13 cellular contexts compared by ENCODE assay signal in genomic region chr7:44378744-44379143, GRCh38. TPM values are rescaled to one million over a fixed set of nuclear protein-coding genes. Genes with fewer than 3 reads are reported as not detected.
DNase-seq lines count a peak whose midpoint lies in the region; ATAC-seq, FAIRE-seq and TF ChIP-seq lines count a peak whose summit lies in the region.
"Had no signal": no experiment of that assay in that cellular context is flagged by ENCODE, and none has a peak within 500 bp of the region (broad histone marks: within the 10 kb centered on the region; RNA-seq: fewer than 3 reads in every experiment).

No MANE protein-coding gene starts in this region.

- H3K9me2 ChIP-seq in SK-N-SH: no peaks in the 10 kb centered on the region

- peak overlapping the region; percentile 36 for H3K4me2 ChIP-seq in SK-N-SH
- H3K4me2 ChIP-seq: BLaER1 treated with 17β-estradiol and CSF1 and Interleukin-3, amounts not matched to agents 10 nM and 100 nM had no signal

- H3K9me3 Mint-ChIP-seq in MCF 10A (ENCODE audit: unreplicated experiment): no peaks in the 10 kb centered on the region
- H3K9me3 Mint-ChIP-seq: dendritic cell treated with granulocyte-macrophage colony-stimulating factor and Interleukin-4, amounts not matched to agents 40 ng/mL and 50 ng/mL, for 4 days had no signal

- no peaks in the 10 kb centered on the region for H3K27me3 Mint-ChIP-seq in MCF 10A (ENCODE audit: insufficient read depth, unreplicated experiment)

- H3F3A ChIP-seq in SK-N-SH (replicated peaks; ENCODE audit: insufficient read depth): peaks cover 9% of the 10 kb centered on the region

- no peaks in the 10 kb centered on the region for H3K27me3 ChIP-seq in breast epithelium
- H3K27me3 ChIP-seq in SK-N-SH (ENCODE audit: insufficient read depth): no peaks in the 10 kb centered on the region
- H3K27me3 ChIP-seq: BLaER1 treated with 17β-estradiol and CSF1 and Interleukin-3, amounts not matched to agents 10 nM and 100 nM had no signal

- no peak for FAIRE-seq in urothelium cell line (lab: Jason Lieb, UNC)

- H3K4me1 ChIP-seq in breast epithelium: no peaks in the 10 kb centered on the region
- H3K4me1 ChIP-seq in SK-N-SH (ENCODE audit: control insufficient read depth in 1 of 2, insufficient read depth in 2 of 2, low read depth in 1 of 2, low read length in 1 of 2): peaks cover 0 to 16% of the 10 kb centered on the region in 2 experiments; a peak in 2 of 4 replicates
- H3K4me1 ChIP-seq: BLaER1 treated with 17β-estradiol and CSF1 and Interleukin-3, amounts not matched to agents 10 nM and 100 nM had no signal

- H2AFZ ChIP-seq in SK-N-SH (ENCODE audit: low read depth): no peak overlapping the region

- no peak overlapping the region for H3K4me3 ChIP-seq in breast epithelium
- no peak overlapping the region for H3K4me3 ChIP-seq in SK-N-SH (ENCODE audit: low read depth in 2 of 2, low read length in 1 of 2)
- H3K4me3 ChIP-seq: BLaER1 treated with 17β-estradiol and CSF1 and Interleukin-3, amounts not matched to agents 10 nM and 100 nM; left ventricle myocardium inferior had no signal

- peaks cover 12% of the 10 kb centered on the region for H3K4me1 Mint-ChIP-seq in MCF 10A (ENCODE audit: insufficient read depth, unreplicated experiment)

- no TSS peak for BruUV-seq in MCF 10A (replicated peaks; lab: Mats Ljungman, UMichigan)

- H3K9me3 ChIP-seq in breast epithelium (no peaks in the 10 kb centered on the region), SK-N-SH (no peaks in the 10 kb centered on the region)
- H3K9me3 ChIP-seq: BLaER1 treated with 17β-estradiol and CSF1 and Interleukin-3, amounts not matched to agents 10 nM and 100 nM; left ventricle myocardium inferior had no signal

- H3K27ac Mint-ChIP-seq in MCF 10A (ENCODE audit: low read depth, unreplicated experiment): no peak overlapping the region
- H3K27ac Mint-ChIP-seq: dendritic cell treated with granulocyte-macrophage colony-stimulating factor and Interleukin-4, amounts not matched to agents 40 ng/mL and 50 ng/mL, for 4 days had no signal

- no peak overlapping the region for H3K4me3 Mint-ChIP-seq in MCF 10A (ENCODE audit: unreplicated experiment)
- H3K4me3 Mint-ChIP-seq: dendritic cell treated with granulocyte-macrophage colony-stimulating factor and Interleukin-4, amounts not matched to agents 40 ng/mL and 50 ng/mL, for 4 days had no signal

- intact Hi-C loops in MCF 10A (cut with micrococcal nuclease) (no loop called here), breast epithelium (cut with DNase I; ENCODE audit: low total_unique reads) (no loop called here)

- TF ChIP-seq CTCF in MCF 10A (IDR thresholded peaks at IDR 0.05; ENCODE audit: unreplicated experiment) (no peak), breast epithelium (IDR thresholded peaks at IDR 0.05) (no peak), SK-N-SH (IDR thresholded peaks at IDR 0.05) (no peak)

- H3K9ac ChIP-seq in SK-N-SH: no peak overlapping the region
- H3K9ac ChIP-seq: BLaER1 treated with 17β-estradiol and CSF1 and Interleukin-3, amounts not matched to agents 10 nM and 100 nM had no signal

- H3K27ac ChIP-seq in breast epithelium (no peak overlapping the region), SK-N-SH (ENCODE audit: low read depth in 2 of 2, low read length in 1 of 2) (peak overlapping the region in 1 of 2 experiments; percentile 52; a peak in 2 of 4 replicates)
- H3K27ac ChIP-seq: BLaER1 treated with 17β-estradiol and CSF1 and Interleukin-3, amounts not matched to agents 10 nM and 100 nM; left ventricle myocardium inferior had no signal

- CTCF ChIA-PET in MCF 10A (lab: Yijun Ruan, JAX) (no interaction called here), SK-N-SH (lab: Yijun Ruan, JAX) (no interaction called here)

- ATAC-seq in HG02970 (IDR thresholded peaks at IDR 0.05; ENCODE audit: low FRiP score, unreplicated experiment): no peak
- ATAC-seq: sciatic nerve had no signal

- peaks cover 19% of the 10 kb centered on the region for H3K36me3 Mint-ChIP-seq in MCF 10A (ENCODE audit: insufficient read depth, unreplicated experiment)

- no peak for TF ChIP-seq POLR2A in breast epithelium (IDR thresholded peaks at IDR 0.05)

- peak; percentile 54 for DNase-seq in MCF 10A (ENCODE audit: unreplicated experiment)
- no peak for DNase-seq in breast epithelium (ENCODE audit: low spot score in 2 of 2)
- DNase-seq in SK-N-SH: no peak
- DNase-seq in fibroblast of peridontal ligament (ENCODE audit: extremely low read depth): peak; percentile 14
- DNase-seq in urothelium cell line (ENCODE audit: low spot score): peak; percentile 46
- DNase-seq in cerebellar nuclear complex (lab: John Stamatoyannopoulos, UW): no peak
- DNase-seq in activated CD4-positive, alpha-beta T cell treated with anti-CD3 and anti-CD28 coated beads, Interleukin-2, amount 50 U/mL, for 4 hours: no peak
- DNase-seq: left ventricle myocardium inferior, NCI-H1417 treated with DMSO at 0.1 percent for 48 hours had no signal

- 53% methylated on average over 3 of the region's 3 CpGs for WGBS in SK-N-SH (ENCODE audit: low lambda C conversion rate)

- POLR2A ChIA-PET in MCF 10A (lab: Yijun Ruan, JAX) (no interaction called here), SK-N-SH (lab: Yijun Ruan, JAX) (no interaction called here)

- 0 out of 2 replicates have a peak, but pooled peaks cover 8% of the 10 kb centered on the region for H4K20me1 ChIP-seq in SK-N-SH (ENCODE audit: insufficient read depth)

- H3K36me3 ChIP-seq in breast epithelium: no peaks in the 10 kb centered on the region
- peaks cover 0 to 17% of the 10 kb centered on the region in 2 experiments for H3K36me3 ChIP-seq in SK-N-SH (replicated peaks in 1 of 2; ENCODE audit: control insufficient read depth in 1 of 2, insufficient read depth in 2 of 2, low read length in 1 of 2)

- TF ChIP-seq RAD21 in SK-N-SH (IDR thresholded peaks at IDR 0.05; ENCODE audit: low read length): no peak

- H3K79me2 ChIP-seq in SK-N-SH (ENCODE audit: insufficient read depth): no peaks in the 10 kb centered on the region

- TF ChIP-seq EP300 in SK-N-SH (IDR thresholded peaks at IDR 0.05; ENCODE audit: borderline replicate concordance in 1 of 2, low read depth in 1 of 2, low read length in 1 of 2): peak in 1 of 2 experiments; percentile 27; a peak in 1 of 4 replicates

TF ChIP-seq in SK-N-SH, 30 proteins besides CTCF, POLR2A, EP300 and RAD21 (continues in another document):
- TF ChIP-seq TEAD4 (IDR thresholded peaks at IDR 0.05; ENCODE audit: borderline replicate concordance, insufficient read depth): 0 out of 2 replicates have a peak, but pooled peaks have one; percentile 32
- TF ChIP-seq, protein P1, sequence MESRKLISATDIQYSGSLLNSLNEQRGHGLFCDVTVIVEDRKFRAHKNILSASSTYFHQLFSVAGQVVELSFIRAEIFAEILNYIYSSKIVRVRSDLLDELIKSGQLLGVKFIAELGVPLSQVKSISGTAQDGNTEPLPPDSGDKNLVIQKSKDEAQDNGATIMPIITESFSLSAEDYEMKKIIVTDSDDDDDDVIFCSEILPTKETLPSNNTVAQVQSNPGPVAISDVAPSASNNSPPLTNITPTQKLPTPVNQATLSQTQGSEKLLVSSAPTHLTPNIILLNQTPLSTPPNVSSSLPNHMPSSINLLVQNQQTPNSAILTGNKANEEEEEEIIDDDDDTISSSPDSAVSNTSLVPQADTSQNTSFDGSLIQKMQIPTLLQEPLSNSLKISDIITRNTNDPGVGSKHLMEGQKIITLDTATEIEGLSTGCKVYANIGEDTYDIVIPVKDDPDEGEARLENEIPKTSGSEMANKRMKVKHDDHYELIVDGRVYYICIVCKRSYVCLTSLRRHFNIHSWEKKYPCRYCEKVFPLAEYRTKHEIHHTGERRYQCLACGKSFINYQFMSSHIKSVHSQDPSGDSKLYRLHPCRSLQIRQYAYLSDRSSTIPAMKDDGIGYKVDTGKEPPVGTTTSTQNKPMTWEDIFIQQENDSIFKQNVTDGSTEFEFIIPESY (IDR thresholded peaks at IDR 0.05; ENCODE audit: borderline replicate concordance, low read depth): no peak
- no peak for TF ChIP-seq FOXJ3 (CRISPR knock-in tag; IDR thresholded peaks at IDR 0.05)
- peak; percentile 33; the same call in 1 of the 2 replicates for TF ChIP-seq JUND (IDR thresholded peaks at IDR 0.05)
- TF ChIP-seq SIN3A (IDR thresholded peaks at IDR 0.05; ENCODE audit: borderline replicate concordance, low read depth, low read length): no peak
- no peak for TF ChIP-seq EZH2phosphoT487 (IDR thresholded peaks at IDR 0.05; ENCODE audit: borderline replicate concordance, low read depth)
- no peak for TF ChIP-seq MAX (IDR thresholded peaks at IDR 0.05; ENCODE audit: low read depth)
- TF ChIP-seq RCOR1 (IDR thresholded peaks at IDR 0.05; ENCODE audit: low read length): no peak
- TF ChIP-seq, protein P2, sequence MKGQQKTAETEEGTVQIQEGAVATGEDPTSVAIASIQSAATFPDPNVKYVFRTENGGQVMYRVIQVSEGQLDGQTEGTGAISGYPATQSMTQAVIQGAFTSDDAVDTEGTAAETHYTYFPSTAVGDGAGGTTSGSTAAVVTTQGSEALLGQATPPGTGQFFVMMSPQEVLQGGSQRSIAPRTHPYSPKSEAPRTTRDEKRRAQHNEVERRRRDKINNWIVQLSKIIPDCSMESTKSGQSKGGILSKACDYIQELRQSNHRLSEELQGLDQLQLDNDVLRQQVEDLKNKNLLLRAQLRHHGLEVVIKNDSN (IDR thresholded peaks at IDR 0.05; ENCODE audit: borderline replicate concordance, low read depth): no peak
- TF ChIP-seq FOXM1 (IDR thresholded peaks at IDR 0.05; ENCODE audit: low read depth): no peak
- no peak for TF ChIP-seq NFIC (IDR thresholded peaks at IDR 0.05; ENCODE audit: borderline replicate concordance)
- TF ChIP-seq TCF12 (IDR thresholded peaks at IDR 0.05): peak; percentile 41; the same call in 1 of the 2 replicates
- no peak for TF ChIP-seq GATA2 (CRISPR knock-in tag; IDR thresholded peaks at IDR 0.05)
- TF ChIP-seq CHD2 (IDR thresholded peaks at IDR 0.05; ENCODE audit: low read length, partially characterized antibody): no peak
- peak; percentile 55; the same call in 1 of the 2 replicates for TF ChIP-seq FOSL2 (IDR thresholded peaks at IDR 0.05; ENCODE audit: borderline replicate concordance, low read depth)
- no peak for TF ChIP-seq TAF1 (IDR thresholded peaks at IDR 0.05; ENCODE audit: borderline replicate concordance, low read depth, low read length)
- no peak for TF ChIP-seq ELF1 (IDR thresholded peaks at IDR 0.05)
- no peak for TF ChIP-seq YY1 (IDR thresholded peaks at IDR 0.05; ENCODE audit: low read depth)
- TF ChIP-seq GABPA (IDR thresholded peaks at IDR 0.05; ENCODE audit: low read depth): no peak
- TF ChIP-seq MXI1 (IDR thresholded peaks at IDR 0.05; ENCODE audit: low read depth, low read length): no peak

RNA-seq across cellular contexts. Expression of gene CAMK2B, which starts 53.4 kb away (rescaled TPM):
- 0.54 and 1.8 TPM in 2 replicates for total RNA-seq in MCF 10A (2022)
- 1 to 10 TPM in 2 of 3 donors, not detected in 1; 2.0 to 9.2 TPM for total RNA-seq in breast epithelium
- polyA plus RNA-seq in SK-N-SH (2012; rRNA removed): 0.10 and 0.20 TPM in 2 replicates
- polyA plus RNA-seq in SK-N-SH (2012; cell fraction: cytosol; rRNA removed): 0.13 and 0.17 TPM in 2 replicates
- 0.15 and 0.19 TPM in 2 replicates for polyA plus RNA-seq in SK-N-SH (2012; cell fraction: nucleus; rRNA removed)

Comparison
In these comparisons a context has a peak if more than half of its experiments do, and no peak if none do; other contexts are left out.
1. DNase-seq: peak in MCF 10A (single experiment), fibroblast of peridontal ligament (single experiment) and urothelium cell line (single experiment); none in breast epithelium (0 of 2), SK-N-SH (single experiment), cerebellar nuclear complex (0 of 2) and activated CD4-positive, alpha-beta T cell treated with anti-CD3 and anti-CD28 coated beads, Interleukin-2, amount 50 U/mL, for 4 hours (0 of 2).